11 cellular contexts compared by ENCODE assay signal in genomic region chr2:20184067-20184938, GRCh38. TPM values are rescaled to one million over a fixed set of nuclear protein-coding genes. Genes with fewer than 3 reads are reported as not detected.
DNase-seq lines count a peak whose midpoint lies in the region; ATAC-seq and TF ChIP-seq lines count a peak whose summit lies in the region.
"Had no signal": no experiment of that assay in that cellular context is flagged by ENCODE, and none has a peak within 500 bp of the region (broad histone marks: within the 10 kb centered on the region; RNA-seq: fewer than 3 reads in every experiment).

No MANE protein-coding gene starts in this region.

- no peak overlapping the region for H3K4me3 ChIP-seq in fibroblast of mammary gland (ENCODE audit: control insufficient read depth, low read depth, low read length)
- H3K4me3 ChIP-seq: heart left ventricle had no signal

- CTCF ChIA-PET in RWPE1 (lab: Yijun Ruan, JAX) = interaction anchor here (0.7 to 1.6 kb wide), 3 partner anchors 8 to 78 kb away, joined by 3 to 5 read pairs (median 5); partner anchors contain the start of gene SDC1

- DNase-seq in Daoy (ENCODE audit: low read depth) (peak; percentile 76), RWPE1 (ENCODE audit: low spot score) (peak; percentile 76), fibroblast of mammary gland (ENCODE audit: low read depth) (peak; percentile 45), posterior vena cava (ENCODE audit: low spot score) (peak; percentile 26), RPMI8226 (no peak), NCI-H1417 (lab: John Stamatoyannopoulos, UW) (no peak)
- DNase-seq in central memory CD4-positive, alpha-beta T cell = no peak
- DNase-seq: activated CD4-positive, alpha-beta T cell treated with anti-CD3 and anti-CD28 coated beads, Interleukin-2, amount 10 ng/mL, durations not matched to agents 24 days and 14 days; activated naive CD8-positive, alpha-beta T cell treated with anti-CD3 and anti-CD28 coated beads for 36 hours had no signal

- no peak for ATAC-seq in HG02973 (IDR thresholded peaks at IDR 0.05; ENCODE audit: unreplicated experiment)
- ATAC-seq: heart left ventricle had no signal

- TF ChIP-seq CTCF in RWPE1 (conservative IDR thresholded peaks at IDR 0.05; ENCODE audit: low read depth) = no peak
- TF ChIP-seq CTCF in fibroblast of mammary gland (conservative IDR thresholded peaks at IDR 0.05; ENCODE audit: control insufficient read depth, insufficient read depth, low read depth, low read length) = no peak

- peak overlapping the region; percentile 99 for H3K27ac ChIP-seq in RWPE1

- POLR2A ChIA-PET in RWPE1 (lab: Yijun Ruan, JAX; ENCODE audit: low non-redundant PET) = interaction anchor here (0.7 kb wide), 1 partner anchor 29 kb away, joined by 3 read pairs; no protein-coding TSS in a partner anchor

- intact Hi-C loops in posterior vena cava (cut with DNase I) = no loop called here

RNA-seq across cellular contexts. Expression of gene SDC1, which starts 40.6 kb away (rescaled TPM):
- 75.2 and 84.6 TPM in 2 replicates for total RNA-seq in Daoy (2014; rRNA removed; shearing (Covaris generic))
- total RNA-seq in posterior vena cava = 1 to 10 TPM; 1.2 to 3.0 TPM

Comparison
In these comparisons a context has a peak if more than half of its experiments do, and no peak if none do; other contexts are left out.
1. DNase-seq: peak in Daoy (single experiment), RWPE1 (single experiment), fibroblast of mammary gland (single experiment) and posterior vena cava (single experiment); none in RPMI8226 (single experiment), NCI-H1417 (0 of 3) and central memory CD4-positive, alpha-beta T cell (single experiment).
2. RNA of gene SDC1, which starts 40.6 kb away (total RNA-seq): 75.2 to 84.6 TPM in Daoy; 1.2 to 3.0 TPM in posterior vena cava; every median in the first group is over 10 times any median in the second.